Comparison of ENCODE assay signal across 14 cellular contexts in the genomic region with DNA sequence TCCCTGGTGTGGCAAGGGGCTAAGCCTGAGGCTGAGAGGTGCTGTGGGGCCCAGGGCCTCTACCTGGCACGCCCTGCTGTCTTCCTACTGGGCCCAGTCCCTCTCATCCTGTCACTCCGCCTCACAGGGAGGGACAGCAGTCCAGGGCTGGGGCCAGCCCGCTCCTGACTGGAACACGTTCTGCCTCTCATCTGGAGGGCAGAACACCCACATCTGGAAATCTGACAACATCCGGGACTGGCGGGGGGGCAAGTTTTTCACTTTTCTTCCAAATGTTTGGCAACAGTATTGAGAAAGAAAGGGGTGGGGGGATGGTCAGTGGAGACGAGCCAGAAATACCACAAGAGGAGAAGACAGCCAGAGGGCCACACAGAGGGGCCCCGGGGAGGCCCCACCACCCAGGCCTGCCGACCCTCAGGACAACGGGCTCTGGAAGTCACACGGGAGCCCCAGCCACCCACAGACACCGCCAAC. TPM values are rescaled to one million over a fixed set of nuclear protein-coding genes. Genes with fewer than 3 reads are reported as not detected.
DNase-seq lines count a peak whose midpoint lies in the region; ATAC-seq and TF ChIP-seq lines count a peak whose summit lies in the region.
"Had no signal": no experiment of that assay in that cellular context is flagged by ENCODE, and none has a peak within 500 bp of the region (broad histone marks: within the 10 kb centered on the region; RNA-seq: fewer than 3 reads in every experiment).

No MANE protein-coding gene starts in this region.

- H4K8ac ChIP-seq in neuronal stem cell (ENCODE audit: low read depth, low read length), result no peak overlapping the region

- peak overlapping the region; percentile 69 for H3K18ac ChIP-seq in neuronal stem cell (ENCODE audit: low read length)

- H3K4me3 ChIP-seq in foreskin fibroblast (ENCODE audit: low read depth in 1 of 2, low read length in 2 of 2) (no peak overlapping the region), neuronal stem cell (ENCODE audit: low read length in 2 of 2) (no peak overlapping the region)

- H3K36me3 ChIP-seq in neuronal stem cell (replicated peaks in 1 of 2; ENCODE audit: control insufficient read depth in 2 of 2, insufficient read depth in 2 of 2, low read length in 2 of 2), result no peaks in the 10 kb centered on the region

- no peak for ATAC-seq in esophagus mucosa
- ATAC-seq: naive thymus-derived CD4-positive, alpha-beta T cell had no signal

- H2BK5ac ChIP-seq in neuronal stem cell (ENCODE audit: low read length), result peak overlapping the region; percentile 80

- no peak overlapping the region for H3K4ac ChIP-seq in neuronal stem cell (ENCODE audit: low read length)

- no peak overlapping the region for H2BK12ac ChIP-seq in neuronal stem cell (ENCODE audit: low read length)

- H3K79me1 ChIP-seq in neuronal stem cell (ENCODE audit: low read depth, low read length), result no peaks in the 10 kb centered on the region

- DNase-seq in AG08395 (ENCODE audit: low spot score) (peak; percentile 61), RPMI7951 (ENCODE audit: low read depth) (peak; percentile 25), foreskin fibroblast (peak; percentile 68 to 85), neuronal stem cell (ENCODE audit: low spot score) (no peak), putamen (ENCODE audit: low spot score) (no peak), NCI-H1092 treated with DMSO at 0.1 percent for 48 hours (lab: John Stamatoyannopoulos, UW) (no peak), midbrain (lab: John Stamatoyannopoulos, UW) (no peak)
- DNase-seq: ACHN; activated CD4-positive, alpha-beta T cell treated with anti-CD3 and anti-CD28 coated beads, Interleukin-2, amount 50 U/mL, for 48 hours; DMS153; naive thymus-derived CD4-positive, alpha-beta T cell; T-helper 9 cell had no signal

- H2AK5ac ChIP-seq in neuronal stem cell (ENCODE audit: low read depth, low read length), result no peak overlapping the region

- no peaks in the 10 kb centered on the region for H3K9me3 ChIP-seq in neuronal stem cell (replicated peaks in 1 of 2; ENCODE audit: control insufficient read depth in 2 of 2, insufficient read depth in 1 of 2, low read depth in 1 of 2, low read length in 2 of 2)

- peaks cover 0 to 19% (median 2%) of the 10 kb centered on the region in 3 experiments for H3K27me3 ChIP-seq in neuronal stem cell (ENCODE audit: control insufficient read depth in 3 of 3, insufficient read depth in 3 of 3, low read depth in 1 of 3, low read length in 3 of 3)

- no peak overlapping the region for H2AFZ ChIP-seq in neuronal stem cell (ENCODE audit: low read length)

- H3K4me2 ChIP-seq in neuronal stem cell (ENCODE audit: insufficient read depth, low read length, poor library complexity, severe bottlenecking), result no peak overlapping the region

- H4K91ac ChIP-seq in neuronal stem cell (ENCODE audit: low read depth, low read length, poor library complexity), result no peak overlapping the region

- no peak overlapping the region for H3K14ac ChIP-seq in neuronal stem cell (ENCODE audit: low read length)

- no peak overlapping the region for H3K27ac ChIP-seq in neuronal stem cell (replicated peaks; ENCODE audit: low read length)

- H3K9ac ChIP-seq in neuronal stem cell (ENCODE audit: low read depth, low read length, poor library complexity), result no peak overlapping the region

- peaks cover 0 to 10% of the 10 kb centered on the region in 2 donors for H3K4me1 ChIP-seq in neuronal stem cell (ENCODE audit: control insufficient read depth in 2 of 2, insufficient read depth in 1 of 2, low read depth in 1 of 2, low read length in 2 of 2)

- no peak overlapping the region for H3K23ac ChIP-seq in neuronal stem cell (ENCODE audit: low read depth, low read length, poor library complexity)

- TF ChIP-seq CTCF in foreskin fibroblast (IDR thresholded peaks at IDR 0.05; ENCODE audit: low read depth, low read length), result no peak

- H2BK15ac ChIP-seq in neuronal stem cell (ENCODE audit: low read length), result no peak overlapping the region

- WGBS in neuronal stem cell (ENCODE audit: extremely low coverage in 2 of 2, insufficient read length in 2 of 2, insufficient replicate concordance in 1 of 2), 2 donors, result no CpG with 5 or more reads among the region's 12 CpGs

- no peak overlapping the region for H2BK120ac ChIP-seq in neuronal stem cell (ENCODE audit: low read depth, low read length)

RNA-seq across cellular contexts. Expression of a gene that starts 1.8 kb away (rescaled TPM):
- not detected in 2 replicates for total RNA-seq in RPMI7951 (2014; rRNA removed; shearing (Covaris generic))
- 0.26 TPM for polyA plus RNA-seq in neuronal stem cell (2013, experiment 1 of 2)
- 0.25 TPM for polyA plus RNA-seq in neuronal stem cell (2013, experiment 2 of 2)
- total RNA-seq in esophagus mucosa, result 0.36 TPM
- total RNA-seq: activated T-helper 2 cell treated with anti-CD3 and anti-CD28 coated beads, Interferon-gamma antibody, Interleukin-2, Interleukin-4, amounts not matched to agents 10 μg/mL and 5 μg/mL and 100 μg/mL, durations not matched to agents 14 hours and 24 hours and 36 hours; naive thymus-derived CD4-positive, alpha-beta T cell had no signal
- polyA plus RNA-seq: naive thymus-derived CD4-positive, alpha-beta T cell had no signal

RNA-seq across cellular contexts. Expression of a gene that starts 12.4 kb away (rescaled TPM):
- not detected in 2 replicates for total RNA-seq in RPMI7951 (2014; rRNA removed; shearing (Covaris generic))
- polyA plus RNA-seq in neuronal stem cell (2013, experiment 1 of 2), result 2.2 TPM
- polyA plus RNA-seq in neuronal stem cell (2013, experiment 2 of 2), result 2.6 TPM
- total RNA-seq in esophagus mucosa, result 0.28 TPM
- total RNA-seq: activated T-helper 2 cell treated with anti-CD3 and anti-CD28 coated beads, Interferon-gamma antibody, Interleukin-2, Interleukin-4, amounts not matched to agents 10 μg/mL and 5 μg/mL and 100 μg/mL, durations not matched to agents 14 hours and 24 hours and 36 hours; naive thymus-derived CD4-positive, alpha-beta T cell had no signal
- polyA plus RNA-seq: naive thymus-derived CD4-positive, alpha-beta T cell had no signal

Comparison
In these comparisons a context has a peak if more than half of its experiments do, and no peak if none do; other contexts are left out.
1. DNase-seq: peak in AG08395 (single experiment), RPMI7951 (single experiment) and foreskin fibroblast (2 of 2); none in neuronal stem cell (single experiment), putamen (single experiment), NCI-H1092 treated with DMSO at 0.1 percent for 48 hours (single experiment) and midbrain (single experiment).